In genomic region chr7:92133737-92134270, GRCh38 we compare ENCODE assay signal across 8 cellular contexts. TPM values are rescaled to one million over a fixed set of nuclear protein-coding genes. Genes with fewer than 3 reads are reported as not detected.
DNase-seq lines count a peak whose midpoint lies in the region; ATAC-seq and TF ChIP-seq lines count a peak whose summit lies in the region.

No MANE protein-coding gene starts in this region.

- H3K4me2 ChIP-seq in OCI-LY1 (ENCODE audit: low read length) (peak overlapping the region; percentile 78), fibroblast of lung (ENCODE audit: extremely low read depth, insufficient read depth, low read length) (peak overlapping the region; percentile 81)

- H3K36me3 ChIP-seq in CD8-positive, alpha-beta T cell (ENCODE audit: insufficient read depth, low read length): no peaks in the 10 kb centered on the region
- H3K36me3 ChIP-seq in OCI-LY1 (ENCODE audit: insufficient read depth, low read length) (peaks cover 33% of the 10 kb centered on the region), fibroblast of lung (ENCODE audit: control insufficient read depth, insufficient read depth, low read length) (peaks cover 6% of the 10 kb centered on the region)
- H3K36me3 ChIP-seq in naive thymus-derived CD4-positive, alpha-beta T cell (ENCODE audit: control insufficient read depth in 2 of 3, insufficient read depth in 3 of 3, low read length in 3 of 3): peaks cover 0 to 7% (median 0%) of the 10 kb centered on the region in 3 experiments

- no peaks in the 10 kb centered on the region for H3F3A ChIP-seq in OCI-LY1 (ENCODE audit: insufficient read depth, low read length)

- ATAC-seq in CD8-positive, alpha-beta T cell: peak; percentile 35
- ATAC-seq in GM19452 (IDR thresholded peaks at IDR 0.05; ENCODE audit: unreplicated experiment) (peak; percentile 31), HG03571 (IDR thresholded peaks at IDR 0.05; ENCODE audit: unreplicated experiment) (peak; percentile 25)
- ATAC-seq in naive thymus-derived CD4-positive, alpha-beta T cell: peak; percentile 39
- peak; percentile 47 to 51 for ATAC-seq in stimulated activated naive B cell treated with anti-CD40 and anti-IgM and Interleukin-4, amounts not matched to agents 10 μg/mL and 1 μg/mL and 100 μg/mL, for 72 hours (replicated peaks)

- no peaks in the 10 kb centered on the region for H3K9me3 Mint-ChIP-seq in CD8-positive, alpha-beta T cell
- H3K9me3 Mint-ChIP-seq in naive thymus-derived CD4-positive, alpha-beta T cell: peaks cover 0 to 5% (median 0%) of the 10 kb centered on the region in 11 donors
- H3K9me3 Mint-ChIP-seq in stimulated activated naive B cell treated with anti-CD40 and anti-IgM and Interleukin-4, amounts not matched to agents 10 μg/mL and 1 μg/mL and 100 μg/mL, for 72 hours: peaks cover 0 to 7% of the 10 kb centered on the region in 2 donors

- POLR2A ChIA-PET in CD8-positive, alpha-beta T cell (lab: Charles Lee): interaction anchor here (0.9 to 2.9 kb wide), 6 partner anchors 9 to 395 kb away, joined by 4 to 15 read pairs (median 6); partner anchors contain the start of genes AKAP9, GATAD1, LRRD1 and PEX1
- POLR2A ChIA-PET in naive thymus-derived CD4-positive, alpha-beta T cell (lab: Charles Lee): interaction anchor here (0.9 to 2.5 kb wide), 5 partner anchors 8 to 395 kb away, joined by 3 to 9 read pairs (median 6); partner anchors contain the start of genes AKAP9, ANKIB1, GATAD1 and KRIT1

- peak overlapping the region; percentile 72 for H3K4me3 ChIP-seq in CD8-positive, alpha-beta T cell (ENCODE audit: low read depth, low read length)
- peak overlapping the region; percentile 70 for H3K4me3 ChIP-seq in OCI-LY1 (ENCODE audit: low read depth, low read length, poor library complexity, severe bottlenecking)
- H3K4me3 ChIP-seq in fibroblast of lung (replicated peaks in 1 of 4; ENCODE audit: control extremely low read depth in 1 of 4, insufficient read depth in 1 of 4, low read depth in 3 of 4, low read length in 4 of 4): peak overlapping the region; percentile 77 to 96 (median 86)
- H3K4me3 ChIP-seq in naive thymus-derived CD4-positive, alpha-beta T cell (ENCODE audit: low read length): peak overlapping the region; percentile 92

- TF ChIP-seq CTCF in CD8-positive, alpha-beta T cell (IDR thresholded peaks at IDR 0.05): peak; percentile 62
- TF ChIP-seq CTCF in OCI-LY1 (IDR thresholded peaks at IDR 0.05; ENCODE audit: low read length) (peak; percentile 99), fibroblast of lung (conservative IDR thresholded peaks at IDR 0.05 in 1 of 2, IDR thresholded peaks at IDR 0.05 in 1 of 2; ENCODE audit: low read depth in 1 of 2, low read length in 2 of 2) (peak; percentile 76 to 84)

- no peaks in the 10 kb centered on the region for H3K27me3 Mint-ChIP-seq in CD8-positive, alpha-beta T cell (ENCODE audit: low read depth)
- peaks cover 0 to 2% (median 0%) of the 10 kb centered on the region in 5 donors for H3K27me3 Mint-ChIP-seq in naive thymus-derived CD4-positive, alpha-beta T cell
- no peaks in the 10 kb centered on the region for H3K27me3 Mint-ChIP-seq in stimulated activated naive B cell treated with anti-CD40 and anti-IgM and Interleukin-4, amounts not matched to agents 10 μg/mL and 1 μg/mL and 100 μg/mL, for 72 hours

- H3K4me3 Mint-ChIP-seq in CD8-positive, alpha-beta T cell: peak overlapping the region; percentile 100
- peak overlapping the region; percentile 95 to 100 (median 98) for H3K4me3 Mint-ChIP-seq in naive thymus-derived CD4-positive, alpha-beta T cell
- peak overlapping the region; percentile 94 to 100 for H3K4me3 Mint-ChIP-seq in stimulated activated naive B cell treated with anti-CD40 and anti-IgM and Interleukin-4, amounts not matched to agents 10 μg/mL and 1 μg/mL and 100 μg/mL, for 72 hours

- H3K4me1 Mint-ChIP-seq in CD8-positive, alpha-beta T cell (ENCODE audit: low read depth): peaks cover 32% of the 10 kb centered on the region
- H3K4me1 Mint-ChIP-seq in naive thymus-derived CD4-positive, alpha-beta T cell: peaks cover 12 to 49% (median 40%) of the 10 kb centered on the region in 7 donors
- H3K4me1 Mint-ChIP-seq in stimulated activated naive B cell treated with anti-CD40 and anti-IgM and Interleukin-4, amounts not matched to agents 10 μg/mL and 1 μg/mL and 100 μg/mL, for 72 hours: peaks cover 20 to 27% of the 10 kb centered on the region in 2 donors

- H3K27me3 ChIP-seq in CD8-positive, alpha-beta T cell (ENCODE audit: insufficient read depth, low read length): no peaks in the 10 kb centered on the region
- no peaks in the 10 kb centered on the region for H3K27me3 ChIP-seq in OCI-LY1 (ENCODE audit: insufficient read depth, low read length)
- H3K27me3 ChIP-seq in fibroblast of lung (ENCODE audit: control insufficient read depth, insufficient read depth, low read length): no peaks in the 10 kb centered on the region
- no peaks in the 10 kb centered on the region for H3K27me3 ChIP-seq in naive thymus-derived CD4-positive, alpha-beta T cell (ENCODE audit: control insufficient read depth in 2 of 2, insufficient read depth in 2 of 2, low read length in 2 of 2)

- DNase-seq in CD8-positive, alpha-beta T cell: peak; percentile 40 to 71 (median 60)
- DNase-seq in activated T-helper 1 cell treated with Interleukin-2 at 50 U/mL for 16 hours (ENCODE audit: low read depth) (peak; percentile 33), fibroblast of lung (ENCODE audit: low read depth in 2 of 2) (peak; percentile 65 to 79)
- DNase-seq in naive thymus-derived CD4-positive, alpha-beta T cell: peak in 8 of 9 donors; percentile 26 to 74 (median 52)
- peak; percentile 63 for DNase-seq in stimulated activated naive B cell treated with anti-CD40 and anti-IgM and Interleukin-4, amounts not matched to agents 10 μg/mL and 1 μg/mL and 100 μg/mL, for 72 hours

- H3K79me2 ChIP-seq in OCI-LY1 (ENCODE audit: insufficient read depth, low read length): peaks cover 29% of the 10 kb centered on the region
- peaks cover 45% of the 10 kb centered on the region for H3K79me2 ChIP-seq in fibroblast of lung (ENCODE audit: control insufficient read depth, insufficient read depth, low read length)

- peaks cover 25% of the 10 kb centered on the region for H3K36me3 Mint-ChIP-seq in CD8-positive, alpha-beta T cell
- peaks cover 0 to 10% (median 5%) of the 10 kb centered on the region in 5 donors for H3K36me3 Mint-ChIP-seq in naive thymus-derived CD4-positive, alpha-beta T cell
- H3K36me3 Mint-ChIP-seq in stimulated activated naive B cell treated with anti-CD40 and anti-IgM and Interleukin-4, amounts not matched to agents 10 μg/mL and 1 μg/mL and 100 μg/mL, for 72 hours: peaks cover 27 to 33% of the 10 kb centered on the region in 2 donors

- H3K4me1 ChIP-seq in CD8-positive, alpha-beta T cell (ENCODE audit: insufficient read depth, low read length): peaks cover 11% of the 10 kb centered on the region
- H3K4me1 ChIP-seq in OCI-LY1 (ENCODE audit: insufficient read depth, low read length, severe bottlenecking): peaks cover 37% of the 10 kb centered on the region
- peaks cover 5% of the 10 kb centered on the region for H3K4me1 ChIP-seq in fibroblast of lung (ENCODE audit: control insufficient read depth, extremely low read depth, insufficient read depth, low read length)
- H3K4me1 ChIP-seq in naive thymus-derived CD4-positive, alpha-beta T cell (ENCODE audit: control insufficient read depth in 2 of 2, insufficient read depth in 2 of 2, low read length in 2 of 2): peaks cover 4 to 12% of the 10 kb centered on the region in 2 donors

- CTCF ChIA-PET in CD8-positive, alpha-beta T cell (lab: Charles Lee): interaction anchor here (0.6 to 1.3 kb wide), 3 partner anchors 18 to 792 kb away, joined by 3 to 4 read pairs (median 3); no protein-coding TSS in a partner anchor
- CTCF ChIA-PET in naive thymus-derived CD4-positive, alpha-beta T cell (lab: Charles Lee): interaction anchor here (0.7 kb wide), 1 partner anchor 36 kb away, joined by 3 read pairs; no protein-coding TSS in a partner anchor

- peak overlapping the region; percentile 100 for H3K27ac Mint-ChIP-seq in CD8-positive, alpha-beta T cell
- peak overlapping the region; percentile 89 to 100 (median 99) for H3K27ac Mint-ChIP-seq in naive thymus-derived CD4-positive, alpha-beta T cell
- peak overlapping the region; percentile 99 for H3K27ac Mint-ChIP-seq in stimulated activated naive B cell treated with anti-CD40 and anti-IgM and Interleukin-4, amounts not matched to agents 10 μg/mL and 1 μg/mL and 100 μg/mL, for 72 hours

- no peaks in the 10 kb centered on the region for H3K9me2 ChIP-seq in OCI-LY1 (ENCODE audit: low read depth, low read length)

- no peaks in the 10 kb centered on the region for H3K9me3 ChIP-seq in CD8-positive, alpha-beta T cell (ENCODE audit: low read length)
- H3K9me3 ChIP-seq in OCI-LY1 (ENCODE audit: low read length) (no peaks in the 10 kb centered on the region), fibroblast of lung (ENCODE audit: control insufficient read depth, insufficient read depth, low read depth, low read length) (no peaks in the 10 kb centered on the region)
- no peaks in the 10 kb centered on the region for H3K9me3 ChIP-seq in naive thymus-derived CD4-positive, alpha-beta T cell (ENCODE audit: control insufficient read depth in 2 of 3, low read length in 3 of 3)

- H3K27ac ChIP-seq in CD8-positive, alpha-beta T cell (ENCODE audit: low read depth, low read length): peak overlapping the region; percentile 88
- H3K27ac ChIP-seq in OCI-LY1 (ENCODE audit: low read depth, low read length, poor library complexity, severe bottlenecking): peak overlapping the region; percentile 85
- H3K27ac ChIP-seq in fibroblast of lung (ENCODE audit: insufficient read depth, low read length): peak overlapping the region; percentile 95
- peak overlapping the region; percentile 94 for H3K27ac ChIP-seq in naive thymus-derived CD4-positive, alpha-beta T cell (ENCODE audit: low read depth, low read length)

- H4K20me1 ChIP-seq in OCI-LY1 (ENCODE audit: insufficient read depth, low read length) (no peaks in the 10 kb centered on the region), fibroblast of lung (ENCODE audit: control insufficient read depth, extremely low read depth, insufficient read depth, low read length) (no peaks in the 10 kb centered on the region)

- H3K9ac ChIP-seq in OCI-LY1 (ENCODE audit: low read length): peak overlapping the region; percentile 85
- peak overlapping the region; percentile 95 for H3K9ac ChIP-seq in fibroblast of lung (ENCODE audit: insufficient read depth, low read length)

- intact Hi-C loops in CD8-positive, alpha-beta T cell (cut with DNase I, micrococcal nuclease): loop anchor here (1.0 to 10.0 kb wide), 17 partner anchors 45 to 1098 kb away; partner anchors contain the start of genes ANKIB1 (in 2 of the 2), GATAD1 (in 2 of the 2), KRIT1 (in 2 of the 2) and LRRD1 (in 2 of the 2)
- intact Hi-C loops in naive thymus-derived CD4-positive, alpha-beta T cell (cut with micrococcal nuclease): loop anchor here (1.0 to 10.0 kb wide), 18 partner anchors 45 to 1871 kb away; partner anchors contain the start of genes AKAP9 (in 2 of the 2), GATAD1 (in 2 of the 2), LRRD1 (in 2 of the 2) and MTERF1 (in 2 of the 2)

- no peak overlapping the region for H2AFZ ChIP-seq in OCI-LY1 (ENCODE audit: low read length)
- H2AFZ ChIP-seq in fibroblast of lung (ENCODE audit: low read length): peak overlapping the region; percentile 90

RNA-seq across cellular contexts. Expression of gene CYP51A1, which starts 0.5 kb away (rescaled TPM):
- total RNA-seq in CD8-positive, alpha-beta T cell: 10 to 100 TPM; 44.3 to 44.4 TPM
- total RNA-seq in fibroblast of lung: 343 and 784 TPM in 2 replicates
- polyA plus RNA-seq in fibroblast of lung: 28.7 and 50.0 TPM in 2 replicates
- 74.3 and 128 TPM in 2 replicates for polyA plus RNA-seq in fibroblast of lung (2012)
- polyA minus RNA-seq in fibroblast of lung (ENCODE audit: low replicate concordance): 13.7 and 18.3 TPM in 2 replicates
- total RNA-seq in naive thymus-derived CD4-positive, alpha-beta T cell: 10 to 100 TPM; 14.7 to 36.6 (median 21.7) TPM
- 10 to 100 TPM; 12.2 to 12.6 TPM for polyA plus RNA-seq in naive thymus-derived CD4-positive, alpha-beta T cell

RNA-seq across cellular contexts. Expression of gene LRRD1, which starts 45.1 kb away (rescaled TPM):
- not detected for total RNA-seq in CD8-positive, alpha-beta T cell
- under 0.01 and 0.17 TPM in 2 replicates for total RNA-seq in fibroblast of lung
- polyA plus RNA-seq in fibroblast of lung: 0.02 and 0.06 TPM in 2 replicates
- polyA plus RNA-seq in fibroblast of lung (2012): not detected in 2 replicates
- not detected in 2 replicates for polyA minus RNA-seq in fibroblast of lung (ENCODE audit: low replicate concordance)
- total RNA-seq in naive thymus-derived CD4-positive, alpha-beta T cell: under 1 TPM in 2 of 5 experiments, not detected in 3; 0.17 to 0.22 TPM
- not detected for polyA plus RNA-seq in naive thymus-derived CD4-positive, alpha-beta T cell

Comparison
In these comparisons a context has a peak if more than half of its experiments do, and no peak if none do; other contexts are left out.
1. Peak in every context shown above with its lines: DNase-seq, ATAC-seq, H3K4me3 ChIP-seq and H3K27ac ChIP-seq.